In genomic region chr7:149048805-149049204, GRCh38 we compare ENCODE assay signal across 29 cellular contexts.
"Had no signal": no experiment of that assay in that cellular context is flagged by ENCODE, and none has a peak within 500 bp of the region (broad histone marks: within the 10 kb centered on the region; RNA-seq: fewer than 3 reads in every experiment).

No MANE protein-coding gene starts in this region.

- H3K36me3 ChIP-seq: ascending aorta, esophagus muscularis mucosa, gastroesophageal sphincter, heart right ventricle had no signal

- H3K4me1 ChIP-seq: ascending aorta, esophagus muscularis mucosa, gastroesophageal sphincter, heart right ventricle had no signal

- ATAC-seq: activated naive CD4-positive, alpha-beta T cell treated with anti-CD3 and anti-CD28 coated beads, Interleukin-2, amount 50 U/mL, for 72 hours; activated T-cell treated with anti-CD3 and anti-CD28 coated beads, Interleukin-2, amount 50 U/mL, for 72 hours; effector memory CD8-positive, alpha-beta T cell; foreskin keratinocyte; gastroesophageal sphincter; heart right ventricle; WTC11 had no signal

- H3K27me3 Mint-ChIP-seq: activated CD4-positive, alpha-beta memory T cell treated with anti-CD3 and anti-CD28 coated beads, Interleukin-2, amount 10 ng/mL, durations not matched to agents 7 days and 5 days; activated T-cell treated with anti-CD3 and anti-CD28 coated beads, Interleukin-2, amount 50 U/mL, for 24 hours had no signal

- DNase-seq: activated CD4-positive, alpha-beta memory T cell treated with anti-CD3 and anti-CD28 coated beads, Interleukin-2, amount 10 ng/mL, durations not matched to agents 7 days and 5 days; activated CD4-positive, alpha-beta T cell treated with anti-CD3 and anti-CD28 coated beads for 1 hour; activated CD4-positive, alpha-beta T cell treated with anti-CD3 and anti-CD28 coated beads for 4 hours; activated CD4-positive, alpha-beta T cell treated with anti-CD3 and anti-CD28 coated beads, Interleukin-2, amount 10 ng/mL, durations not matched to agents 7 days and 5 days; activated CD4-positive, alpha-beta T cell treated with anti-CD3 and anti-CD28 coated beads, Interleukin-2, amount 50 U/mL, for 4 hours; activated CD8-positive, alpha-beta memory T cell treated with anti-CD3 and anti-CD28 coated beads, Interleukin-2, amount 50 U/mL, for 48 hours; activated gamma-delta T cell; activated naive CD4-positive, alpha-beta T cell; activated naive CD4-positive, alpha-beta T cell treated with anti-CD3 and anti-CD28 coated beads, Interleukin-2, amount 10 ng/mL, durations not matched to agents 7 days and 5 days; activated naive CD8-positive, alpha-beta T cell treated with anti-CD3 and anti-CD28 coated beads, Interleukin-2, amount 10 ng/mL, durations not matched to agents 7 days and 5 days; activated T-cell treated with anti-CD3 and anti-CD28 coated beads for 4 hours; activated T-cell treated with anti-CD3 and anti-CD28 coated beads, Interleukin-2, amount 50 U/mL, for 24 hours; activated T-cell treated with anti-CD3 and anti-CD28 coated beads, Interleukin-2, amount 50 U/mL, for 72 hours; dermis blood vessel endothelial cell; effector CD4-positive, alpha-beta T cell; effector memory CD8-positive, alpha-beta T cell; erythroblast; foreskin keratinocyte; heart right ventricle; T-helper 2 cell had no signal

- H3K9me3 ChIP-seq: ascending aorta, esophagus muscularis mucosa, gastroesophageal sphincter, heart right ventricle had no signal

- H3K4me3 ChIP-seq: ascending aorta, coronary artery, esophagus muscularis mucosa, gastroesophageal sphincter, heart right ventricle had no signal

- H3K27me3 ChIP-seq: ascending aorta, esophagus muscularis mucosa, foreskin keratinocyte, gastroesophageal sphincter had no signal

- H3K27ac Mint-ChIP-seq: activated CD4-positive, alpha-beta memory T cell treated with anti-CD3 and anti-CD28 coated beads, Interleukin-2, amount 10 ng/mL, durations not matched to agents 7 days and 5 days; activated CD4-positive, alpha-beta T cell treated with anti-CD3 and anti-CD28 coated beads, Interleukin-2, amount 10 ng/mL, durations not matched to agents 7 days and 5 days; activated naive CD4-positive, alpha-beta T cell treated with anti-CD3 and anti-CD28 coated beads, Interleukin-2, amount 10 ng/mL, durations not matched to agents 7 days and 5 days; activated naive CD4-positive, alpha-beta T cell treated with anti-CD3 and anti-CD28 coated beads, Interleukin-2, amount 50 U/mL, for 72 hours; activated naive CD8-positive, alpha-beta T cell treated with anti-CD3 and anti-CD28 coated beads, Interleukin-2, amount 10 ng/mL, durations not matched to agents 7 days and 5 days; activated T-cell treated with anti-CD3 and anti-CD28 coated beads, Interleukin-2, amount 50 U/mL, for 24 hours; activated T-cell treated with anti-CD3 and anti-CD28 coated beads, Interleukin-2, amount 50 U/mL, for 72 hours; brain; effector memory CD8-positive, alpha-beta T cell; WTC11 had no signal

- H3K4me3 Mint-ChIP-seq: activated CD4-positive, alpha-beta memory T cell treated with anti-CD3 and anti-CD28 coated beads, Interleukin-2, amount 10 ng/mL, durations not matched to agents 7 days and 5 days; activated CD4-positive, alpha-beta T cell treated with anti-CD3 and anti-CD28 coated beads, Interleukin-2, amount 10 ng/mL, durations not matched to agents 7 days and 5 days; activated naive CD4-positive, alpha-beta T cell treated with anti-CD3 and anti-CD28 coated beads, Interleukin-2, amount 10 ng/mL, durations not matched to agents 7 days and 5 days; activated naive CD8-positive, alpha-beta T cell treated with anti-CD3 and anti-CD28 coated beads, Interleukin-2, amount 10 ng/mL, durations not matched to agents 7 days and 5 days; activated T-cell treated with anti-CD3 and anti-CD28 coated beads, Interleukin-2, amount 50 U/mL, for 24 hours; activated T-cell treated with anti-CD3 and anti-CD28 coated beads, Interleukin-2, amount 50 U/mL, for 72 hours; brain; central memory CD8-positive, alpha-beta T cell; effector memory CD8-positive, alpha-beta T cell; WTC11 had no signal

- H3K9me3 Mint-ChIP-seq: activated CD4-positive, alpha-beta memory T cell treated with anti-CD3 and anti-CD28 coated beads, Interleukin-2, amount 10 ng/mL, durations not matched to agents 7 days and 5 days; activated CD4-positive, alpha-beta T cell treated with anti-CD3 and anti-CD28 coated beads, Interleukin-2, amount 10 ng/mL, durations not matched to agents 7 days and 5 days; activated naive CD4-positive, alpha-beta T cell treated with anti-CD3 and anti-CD28 coated beads, Interleukin-2, amount 10 ng/mL, durations not matched to agents 7 days and 5 days; activated naive CD4-positive, alpha-beta T cell treated with anti-CD3 and anti-CD28 coated beads, Interleukin-2, amount 50 U/mL, for 72 hours; activated naive CD8-positive, alpha-beta T cell treated with anti-CD3 and anti-CD28 coated beads, Interleukin-2, amount 10 ng/mL, durations not matched to agents 7 days and 5 days; activated T-cell treated with anti-CD3 and anti-CD28 coated beads, Interleukin-2, amount 50 U/mL, for 24 hours; activated T-cell treated with anti-CD3 and anti-CD28 coated beads, Interleukin-2, amount 50 U/mL, for 72 hours; brain; central memory CD8-positive, alpha-beta T cell; effector memory CD8-positive, alpha-beta T cell had no signal

- H3K27ac ChIP-seq: ascending aorta, coronary artery, esophagus muscularis mucosa, foreskin keratinocyte, gastroesophageal sphincter, heart right ventricle, VCaP had no signal

- H3K4me1 Mint-ChIP-seq: activated CD4-positive, alpha-beta T cell treated with anti-CD3 and anti-CD28 coated beads, Interleukin-2, amount 10 ng/mL, durations not matched to agents 7 days and 5 days; activated naive CD4-positive, alpha-beta T cell treated with anti-CD3 and anti-CD28 coated beads, Interleukin-2, amount 10 ng/mL, durations not matched to agents 7 days and 5 days; brain; central memory CD8-positive, alpha-beta T cell; WTC11 had no signal

- H3K36me3 Mint-ChIP-seq: activated naive CD4-positive, alpha-beta T cell treated with anti-CD3 and anti-CD28 coated beads, Interleukin-2, amount 10 ng/mL, durations not matched to agents 7 days and 5 days; activated naive CD4-positive, alpha-beta T cell treated with anti-CD3 and anti-CD28 coated beads, Interleukin-2, amount 50 U/mL, for 72 hours; activated naive CD8-positive, alpha-beta T cell treated with anti-CD3 and anti-CD28 coated beads, Interleukin-2, amount 10 ng/mL, durations not matched to agents 7 days and 5 days; brain; WTC11 had no signal
